In genomic region chr16:61862756-61863155, GRCh38 we compare ENCODE assay signal across 23 cellular contexts.
DNase-seq lines count a peak whose midpoint lies in the region; ATAC-seq and TF ChIP-seq lines count a peak whose summit lies in the region.
"Had no signal": no experiment of that assay in that cellular context is flagged by ENCODE, and none has a peak within 500 bp of the region (broad histone marks: within the 10 kb centered on the region; RNA-seq: fewer than 3 reads in every experiment).

No MANE protein-coding gene starts in this region.

- POLR2A ChIA-PET in Caco-2 (lab: Charles Lee): no interaction called here

- peaks cover 0 to 10% (median 0%) of the 10 kb centered on the region in 4 donors for H3K4me1 ChIP-seq in tibial nerve
- H3K4me1 ChIP-seq in Caco-2: 0 out of 2 replicates have a peak, but pooled peaks cover 3% of the 10 kb centered on the region
- H3K4me1 ChIP-seq: BLaER1 treated with 17β-estradiol and CSF1 and Interleukin-3, amounts not matched to agents 10 nM and 100 nM had no signal

- no peak for TF ChIP-seq POLR2A in tibial nerve (IDR thresholded peaks at IDR 0.05)

- BruUV-seq in Caco-2 (replicated peaks; lab: Mats Ljungman, UMichigan): no TSS peak

- H3K36me3 Mint-ChIP-seq in Caco-2 (ENCODE audit: insufficient read depth, unreplicated experiment): no peaks in the 10 kb centered on the region
- H3K36me3 Mint-ChIP-seq: CD8-positive, alpha-beta T cell had no signal

- WGBS in tibial nerve, 2 donors: 32 to 46% methylated on average over 2 of the region's 2 CpGs

- peaks cover 0 to 16% (median 0%) of the 10 kb centered on the region in 4 donors for H3K9me3 ChIP-seq in tibial nerve
- H3K9me3 ChIP-seq in Caco-2: no peaks in the 10 kb centered on the region
- H3K9me3 ChIP-seq: MG63 had no signal

- peak; percentile 38 for DNase-seq in NCI-H748 (lab: John Stamatoyannopoulos, UW; ENCODE audit: unreplicated experiment)
- DNase-seq in NCI-H748 treated with DMSO at 0.1 percent for 48 hours (lab: John Stamatoyannopoulos, UW): no peak
- DNase-seq in medulla oblongata (ENCODE audit: extremely low spot score): peak; percentile 88
- DNase-seq in tibial nerve (ENCODE audit: low spot score in 2 of 2): no peak
- DNase-seq in Caco-2: no peak
- DNase-seq: ACHN; CD8-positive, alpha-beta T cell; GDM1; Karpas-422; MG63; NCI-H1092 treated with DMSO at 0.1 percent for 48 hours; NCI-H1694 treated with DMSO at 0.1 percent for 48 hours; NCI-H2081 treated with DMSO at 0.1 percent for 48 hours; NCI-H446; NCI-H526; NK-92 treated with Interleukin-12 subunit alpha and Interleukin-12 subunit beta, amount 100 ng/mL, for 24 hours had no signal

- H3K27me3 ChIP-seq in tibial nerve: no peaks in the 10 kb centered on the region
- no peaks in the 10 kb centered on the region for H3K27me3 ChIP-seq in Caco-2 (replicated peaks; ENCODE audit: control insufficient read depth, insufficient read depth, low read length)
- H3K27me3 ChIP-seq: BLaER1 treated with 17β-estradiol and CSF1 and Interleukin-3, amounts not matched to agents 10 nM and 100 nM; MG63 had no signal

- no peak for ATAC-seq in GM21526 (IDR thresholded peaks at IDR 0.05; ENCODE audit: low FRiP score, unreplicated experiment)
- ATAC-seq: CD8-positive, alpha-beta T cell; SK-N-SH treated with all-trans-retinoic acid at 6 μM for 48 hours had no signal

- no peaks in the 10 kb centered on the region for H3K9me3 Mint-ChIP-seq in Caco-2 (ENCODE audit: unreplicated experiment)

- CTCF ChIA-PET in Caco-2 (lab: Charles Lee): no interaction called here

- H3K4me1 Mint-ChIP-seq in Caco-2 (ENCODE audit: low read depth, unreplicated experiment): no peaks in the 10 kb centered on the region

- intact Hi-C loops in Caco-2 (cut with micrococcal nuclease; ENCODE audit: unreplicated experiment): no loop called here

- no peak overlapping the region for H3K4me3 Mint-ChIP-seq in Caco-2 (ENCODE audit: unreplicated experiment)
- H3K4me3 Mint-ChIP-seq: CD8-positive, alpha-beta T cell had no signal

- no peak overlapping the region for H3K27ac Mint-ChIP-seq in Caco-2 (ENCODE audit: unreplicated experiment)
- H3K27ac Mint-ChIP-seq: CD8-positive, alpha-beta T cell had no signal

- no peak for TF ChIP-seq EP300 in tibial nerve (IDR thresholded peaks at IDR 0.05)

- H3K27ac ChIP-seq in cingulate gyrus (ENCODE audit: low read depth, low read length): peak overlapping the region; percentile 95
- peak overlapping the region; percentile 96 for H3K27ac ChIP-seq in temporal lobe (ENCODE audit: low read depth, low read length)
- no peak overlapping the region for H3K27ac ChIP-seq in tibial nerve
- H3K27ac ChIP-seq: 22Rv1; BLaER1 treated with 17β-estradiol and CSF1 and Interleukin-3, amounts not matched to agents 10 nM and 100 nM; RWPE1 had no signal

- H3K27me3 Mint-ChIP-seq in Caco-2 (ENCODE audit: insufficient read depth, unreplicated experiment): no peaks in the 10 kb centered on the region

- no peak for TF ChIP-seq CTCF in tibial nerve (IDR thresholded peaks at IDR 0.05)
- no peak for TF ChIP-seq CTCF in Caco-2 (IDR thresholded peaks at IDR 0.05; ENCODE audit: insufficient read depth in 1 of 2, low read depth in 1 of 2, low read length in 1 of 2, severe bottlenecking in 1 of 2, unreplicated experiment in 1 of 2)

- H3K36me3 ChIP-seq in tibial nerve: no peaks in the 10 kb centered on the region
- no peaks in the 10 kb centered on the region for H3K36me3 ChIP-seq in Caco-2 (ENCODE audit: control insufficient read depth, insufficient read depth, low read length)
- H3K36me3 ChIP-seq: BLaER1 treated with 17β-estradiol and CSF1 and Interleukin-3, amounts not matched to agents 10 nM and 100 nM; MG63 had no signal

- H3K4me3 ChIP-seq in tibial nerve (no peak overlapping the region), Caco-2 (ENCODE audit: low read depth, low read length) (no peak overlapping the region)
- H3K4me3 ChIP-seq: BLaER1 treated with 17β-estradiol and CSF1 and Interleukin-3, amounts not matched to agents 10 nM and 100 nM; MG63 had no signal

Comparison
In these comparisons a context has a peak if more than half of its experiments do, and no peak if none do; other contexts are left out.
1. DNase-seq: peak in NCI-H748 (single experiment) and medulla oblongata (single experiment); none in NCI-H748 treated with DMSO at 0.1 percent for 48 hours (single experiment), tibial nerve (0 of 2) and Caco-2 (0 of 2).
2. H3K27ac ChIP-seq: peak in cingulate gyrus (single experiment) and temporal lobe (single experiment); none in tibial nerve (0 of 4).